In genomic region chr11:134536219-134536618, GRCh38 we compare ENCODE assay signal across 16 cellular contexts.
A peak's percentile ranks its signal among the peaks of the same experiment; 100 is the strongest.
DNase-seq lines count a peak whose midpoint lies in the region; ATAC-seq and TF ChIP-seq lines count a peak whose summit lies in the region.
"Had no signal": no experiment of that assay in that cellular context is flagged by ENCODE, and none has a peak within 500 bp of the region (broad histone marks: within the 10 kb centered on the region; RNA-seq: fewer than 3 reads in every experiment).

No MANE protein-coding gene starts in this region.

- no peaks in the 10 kb centered on the region for H3K9me3 Mint-ChIP-seq in activated naive CD8-positive, alpha-beta T cell treated with anti-CD3 and anti-CD28 coated beads, Interleukin-2, amount 10 ng/mL, durations not matched to agents 7 days and 5 days
- no peaks in the 10 kb centered on the region for H3K9me3 Mint-ChIP-seq in activated naive CD8-positive, alpha-beta T cell treated with anti-CD3 and anti-CD28 coated beads for 36 hours
- no peaks in the 10 kb centered on the region for H3K9me3 Mint-ChIP-seq in nephron progenitor cell
- H3K9me3 Mint-ChIP-seq: CD8-positive, alpha-beta memory T cell had no signal

- no peaks in the 10 kb centered on the region for H3K36me3 Mint-ChIP-seq in activated naive CD8-positive, alpha-beta T cell treated with anti-CD3 and anti-CD28 coated beads, Interleukin-2, amount 10 ng/mL, durations not matched to agents 7 days and 5 days
- H3K36me3 Mint-ChIP-seq in activated naive CD8-positive, alpha-beta T cell treated with anti-CD3 and anti-CD28 coated beads for 36 hours = no peaks in the 10 kb centered on the region
- no peaks in the 10 kb centered on the region for H3K36me3 Mint-ChIP-seq in nephron progenitor cell (ENCODE audit: low read depth)
- H3K36me3 Mint-ChIP-seq: CD8-positive, alpha-beta memory T cell had no signal

- no peak for ATAC-seq in activated naive CD8-positive, alpha-beta T cell treated with anti-CD3 and anti-CD28 coated beads, Interleukin-2, amount 10 ng/mL, durations not matched to agents 7 days and 5 days (ENCODE audit: low read depth)
- ATAC-seq: Panc1 had no signal

- peaks cover 21% of the 10 kb centered on the region for H3K27me3 Mint-ChIP-seq in activated naive CD8-positive, alpha-beta T cell treated with anti-CD3 and anti-CD28 coated beads, Interleukin-2, amount 10 ng/mL, durations not matched to agents 7 days and 5 days
- peaks cover 18% of the 10 kb centered on the region for H3K27me3 Mint-ChIP-seq in activated naive CD8-positive, alpha-beta T cell treated with anti-CD3 and anti-CD28 coated beads for 36 hours
- peaks cover 7% of the 10 kb centered on the region for H3K27me3 Mint-ChIP-seq in nephron progenitor cell (ENCODE audit: low read depth, poor library complexity)

- peaks cover 6% of the 10 kb centered on the region for H3K4me1 Mint-ChIP-seq in activated naive CD8-positive, alpha-beta T cell treated with anti-CD3 and anti-CD28 coated beads, Interleukin-2, amount 10 ng/mL, durations not matched to agents 7 days and 5 days
- peaks cover 3% of the 10 kb centered on the region for H3K4me1 Mint-ChIP-seq in activated naive CD8-positive, alpha-beta T cell treated with anti-CD3 and anti-CD28 coated beads for 36 hours
- peaks cover 42% of the 10 kb centered on the region for H3K4me1 Mint-ChIP-seq in nephron progenitor cell

- H3K4me3 Mint-ChIP-seq in activated naive CD8-positive, alpha-beta T cell treated with anti-CD3 and anti-CD28 coated beads, Interleukin-2, amount 10 ng/mL, durations not matched to agents 7 days and 5 days = no peak overlapping the region
- no peak overlapping the region for H3K4me3 Mint-ChIP-seq in activated naive CD8-positive, alpha-beta T cell treated with anti-CD3 and anti-CD28 coated beads for 36 hours
- H3K4me3 Mint-ChIP-seq in nephron progenitor cell = no peak overlapping the region
- H3K4me3 Mint-ChIP-seq: B cell; CD8-positive, alpha-beta memory T cell had no signal

- H3K27ac Mint-ChIP-seq in activated naive CD8-positive, alpha-beta T cell treated with anti-CD3 and anti-CD28 coated beads, Interleukin-2, amount 10 ng/mL, durations not matched to agents 7 days and 5 days = no peak overlapping the region
- no peak overlapping the region for H3K27ac Mint-ChIP-seq in activated naive CD8-positive, alpha-beta T cell treated with anti-CD3 and anti-CD28 coated beads for 36 hours
- H3K27ac Mint-ChIP-seq in nephron progenitor cell = peak overlapping the region; percentile 32
- H3K27ac Mint-ChIP-seq: B cell; CD8-positive, alpha-beta memory T cell had no signal

- peak; percentile 26 for DNase-seq in activated naive CD8-positive, alpha-beta T cell treated with anti-CD3 and anti-CD28 coated beads, Interleukin-2, amount 10 ng/mL, durations not matched to agents 7 days and 5 days
- no peak for DNase-seq in activated naive CD8-positive, alpha-beta T cell treated with anti-CD3 and anti-CD28 coated beads for 36 hours
- no peak for DNase-seq in nephron progenitor cell
- DNase-seq in ureter (ENCODE audit: low spot score) = peak; percentile 19
- no peak for DNase-seq in Kasumi-1 (lab: John Stamatoyannopoulos, UW)
- no peak for DNase-seq in stimulated activated CD4-positive, alpha-beta T cell treated with anti-CD3 and anti-CD28 coated beads, Interleukin-15, amount 100 ng/mL, for 24 hours
- DNase-seq: CD8-positive, alpha-beta memory T cell; HCEC 1CT; IMR-90; NCI-H1417 treated with DMSO at 0.1 percent for 48 hours; NCI-H2029; NCI-H510A treated with DMSO at 0.1 percent for 48 hours; SHP77 had no signal

- no peak for TF ChIP-seq CTCF in VCaP (conservative IDR thresholded peaks at IDR 0.05)
- TF ChIP-seq CTCF in nephron progenitor cell (IDR thresholded peaks at IDR 0.05) = no peak

- POLR2A ChIA-PET in activated naive CD8-positive, alpha-beta T cell treated with anti-CD3 and anti-CD28 coated beads, Interleukin-2, amount 10 ng/mL, durations not matched to agents 7 days and 5 days (lab: Charles Lee) = no interaction called here

- H3K27ac ChIP-seq in VCaP = peak overlapping the region; percentile 47; the same call in 1 of the 2 replicates

Comparison
In these comparisons a context has a peak if more than half of its experiments do, and no peak if none do; other contexts are left out.
1. DNase-seq: peak in activated naive CD8-positive, alpha-beta T cell treated with anti-CD3 and anti-CD28 coated beads, Interleukin-2, amount 10 ng/mL, durations not matched to agents 7 days and 5 days (single experiment) and ureter (single experiment); none in activated naive CD8-positive, alpha-beta T cell treated with anti-CD3 and anti-CD28 coated beads for 36 hours (single experiment), nephron progenitor cell (single experiment), Kasumi-1 (0 of 2) and stimulated activated CD4-positive, alpha-beta T cell treated with anti-CD3 and anti-CD28 coated beads, Interleukin-15, amount 100 ng/mL, for 24 hours (single experiment).